In the genomic region with DNA sequence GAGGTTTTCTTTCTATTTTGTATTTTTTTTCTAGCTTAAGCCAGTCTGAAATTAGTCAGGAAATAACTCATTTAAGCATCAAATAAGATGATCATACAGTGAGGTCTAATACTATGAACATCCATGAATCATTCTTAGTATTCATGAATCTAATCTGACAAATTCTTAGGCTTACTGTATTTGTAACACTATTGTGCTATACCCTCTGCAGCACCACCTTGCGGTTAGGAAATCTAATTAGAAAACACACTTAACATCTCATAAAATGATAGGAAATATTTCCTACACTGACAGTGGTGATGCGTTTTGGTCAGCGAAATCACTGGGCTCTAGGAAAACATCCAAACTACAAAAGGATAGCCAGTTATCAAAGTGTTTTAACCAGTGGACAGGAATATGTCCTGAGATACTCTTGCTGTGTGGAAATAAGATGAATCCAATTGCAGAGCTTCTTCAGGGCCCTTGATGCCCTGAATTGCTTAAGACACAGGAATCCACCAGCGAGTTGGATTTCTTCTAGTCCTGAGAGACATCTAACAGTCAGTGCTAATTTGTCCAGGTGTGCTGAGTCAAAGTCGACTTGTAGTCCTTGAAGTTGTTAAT, we compare ENCODE assay signal across 11 cellular contexts.
DNase-seq lines count a peak whose midpoint lies in the region; ATAC-seq and TF ChIP-seq lines count a peak whose summit lies in the region.
"Had no signal": no experiment of that assay in that cellular context is flagged by ENCODE, and none has a peak within 500 bp of the region (broad histone marks: within the 10 kb centered on the region; RNA-seq: fewer than 3 reads in every experiment).

No MANE protein-coding gene starts in this region.

- H3K36me3 Mint-ChIP-seq in nephron (ENCODE audit: low read depth) (no peaks in the 10 kb centered on the region), mesothelial cell of epicardium (no peaks in the 10 kb centered on the region)
- H3K36me3 Mint-ChIP-seq: stimulated activated effector memory CD8-positive, alpha-beta T cell treated with anti-CD3 and anti-CD28 coated beads, Interleukin-12 subunit alpha, Interleukin-12 subunit beta, amount 100 ng/mL, for 72 hours had no signal

- TF ChIP-seq CTCF in DND-41 (IDR thresholded peaks at IDR 0.05; ENCODE audit: borderline replicate concordance, extremely low read depth, low read length, poor library complexity, severe bottlenecking) (peak; percentile 19), brain microvascular endothelial cell (IDR thresholded peaks at IDR 0.05; ENCODE audit: low read depth, low read length, missing control alignments) (peak; percentile 48), nephron (IDR thresholded peaks at IDR 0.05; ENCODE audit: unreplicated experiment in 3 of 3) (peak; percentile 36 to 39 (median 39)), mesothelial cell of epicardium (IDR thresholded peaks at IDR 0.05; ENCODE audit: unreplicated experiment) (no peak)

- no peak overlapping the region for H3K4me2 ChIP-seq in DND-41 (ENCODE audit: insufficient read depth, low read length)

- H3K4me3 ChIP-seq in DND-41 (ENCODE audit: low read depth in 1 of 2, low read length in 2 of 2), result no peak overlapping the region
- no peak overlapping the region for H3K4me3 ChIP-seq in brain microvascular endothelial cell (ENCODE audit: low read depth, low read length)

- no peaks in the 10 kb centered on the region for H4K20me1 ChIP-seq in DND-41 (ENCODE audit: insufficient read depth, low read length)

- H3K27ac Mint-ChIP-seq in nephron (no peak overlapping the region), mesothelial cell of epicardium (no peak overlapping the region)
- H3K27ac Mint-ChIP-seq: stimulated activated effector memory CD8-positive, alpha-beta T cell treated with anti-CD3 and anti-CD28 coated beads, Interleukin-12 subunit alpha, Interleukin-12 subunit beta, amount 100 ng/mL, for 72 hours had no signal

- no peak overlapping the region for H3K4me3 Mint-ChIP-seq in nephron
- no peak overlapping the region for H3K4me3 Mint-ChIP-seq in mesothelial cell of epicardium
- H3K4me3 Mint-ChIP-seq: stimulated activated effector memory CD8-positive, alpha-beta T cell treated with anti-CD3 and anti-CD28 coated beads, Interleukin-12 subunit alpha, Interleukin-12 subunit beta, amount 100 ng/mL, for 72 hours had no signal

- H3K9me3 Mint-ChIP-seq in nephron (no peaks in the 10 kb centered on the region), mesothelial cell of epicardium (no peaks in the 10 kb centered on the region)

- no peaks in the 10 kb centered on the region for H3K79me2 ChIP-seq in DND-41 (ENCODE audit: insufficient read depth, low read length)

- H3K9me3 ChIP-seq in DND-41 (ENCODE audit: insufficient read depth, low read length, severe bottlenecking), result no peaks in the 10 kb centered on the region

- H2AFZ ChIP-seq in DND-41 (ENCODE audit: low read depth, low read length), result no peak overlapping the region

- no peaks in the 10 kb centered on the region for H3K4me1 ChIP-seq in DND-41 (ENCODE audit: insufficient read depth, low read length)

- H3K27me3 ChIP-seq in DND-41 (ENCODE audit: insufficient read depth, low read length, poor library complexity), result no peaks in the 10 kb centered on the region
- no peaks in the 10 kb centered on the region for H3K27me3 ChIP-seq in brain microvascular endothelial cell (replicated peaks)

- H3K27me3 Mint-ChIP-seq in nephron (ENCODE audit: low read depth) (no peaks in the 10 kb centered on the region), mesothelial cell of epicardium (ENCODE audit: low read depth) (no peaks in the 10 kb centered on the region)

- no peak for DNase-seq in DND-41
- DNase-seq in LHCN-M2 (ENCODE audit: low read depth), result peak; percentile 94
- peak; percentile 65 for DNase-seq in brain microvascular endothelial cell
- no peak for DNase-seq in effector CD4-positive, alpha-beta T cell
- DNase-seq in mesothelial cell of epicardium (ENCODE audit: low spot score in 2 of 2, unreplicated experiment in 2 of 2), result no peak
- no peak for DNase-seq in NCI-H510A (lab: John Stamatoyannopoulos, UW)
- DNase-seq: activated gamma-delta T cell, NCI-H1930 had no signal

- no peak overlapping the region for H3K27ac ChIP-seq in DND-41 (ENCODE audit: low read length)
- H3K27ac ChIP-seq in brain microvascular endothelial cell, result peak overlapping the region; percentile 17

- H3K36me3 ChIP-seq in DND-41 (ENCODE audit: insufficient read depth, low read length) (no peaks in the 10 kb centered on the region), brain microvascular endothelial cell (replicated peaks) (no peaks in the 10 kb centered on the region)

- H3K9ac ChIP-seq in DND-41 (ENCODE audit: low read depth, low read length), result no peak overlapping the region

- ATAC-seq in DND-41 (ENCODE audit: insufficient read depth, low read depth) (no peak), GM19455 (IDR thresholded peaks at IDR 0.05; ENCODE audit: unreplicated experiment) (no peak)
- ATAC-seq: stimulated activated effector memory CD8-positive, alpha-beta T cell treated with anti-CD3 and anti-CD28 coated beads, Interleukin-12 subunit alpha, Interleukin-12 subunit beta, amount 100 ng/mL, for 72 hours had no signal

- H3K4me1 Mint-ChIP-seq in nephron (peaks cover 9% of the 10 kb centered on the region), mesothelial cell of epicardium (no peaks in the 10 kb centered on the region)
- H3K4me1 Mint-ChIP-seq: stimulated activated effector memory CD8-positive, alpha-beta T cell treated with anti-CD3 and anti-CD28 coated beads, Interleukin-12 subunit alpha, Interleukin-12 subunit beta, amount 100 ng/mL, for 72 hours had no signal

- in situ Hi-C loops in brain microvascular endothelial cell (cut with HindIII; ENCODE audit: low pct_ligation_motif_present, low sequenced_read_pairs), result no loop called here

Comparison
In these comparisons a context has a peak if more than half of its experiments do, and no peak if none do; other contexts are left out.
1. DNase-seq: peak in LHCN-M2 (single experiment) and brain microvascular endothelial cell (single experiment); none in DND-41 (single experiment), effector CD4-positive, alpha-beta T cell (single experiment), mesothelial cell of epicardium (0 of 2) and NCI-H510A (single experiment).